10 cellular contexts compared by ENCODE assay signal in genomic region chr16:29664133-29664912, GRCh38. TPM values are rescaled to one million over a fixed set of nuclear protein-coding genes. Genes with fewer than 3 reads are reported as not detected.
DNase-seq lines count a peak whose midpoint lies in the region; ATAC-seq lines count a peak whose summit lies in the region.
"Had no signal": no experiment of that assay in that cellular context is flagged by ENCODE, and none has a peak within 500 bp of the region (broad histone marks: within the 10 kb centered on the region; RNA-seq: fewer than 3 reads in every experiment).

No MANE protein-coding gene starts in this region.

- POLR2A ChIA-PET in activated CD4-positive, alpha-beta T cell treated with anti-CD3 and anti-CD28 coated beads, Interleukin-2, amount 10 ng/mL, durations not matched to agents 7 days and 5 days (lab: Charles Lee) = no interaction called here

- peak; percentile 45 for DNase-seq in activated CD4-positive, alpha-beta T cell treated with anti-CD3 and anti-CD28 coated beads, Interleukin-2, amount 10 ng/mL, durations not matched to agents 7 days and 5 days
- DNase-seq in cardiac septum (ENCODE audit: low spot score) (peak; percentile 82), SKM-1 (lab: John Stamatoyannopoulos, UW; ENCODE audit: unreplicated experiment) (no peak), NCI-H510A treated with DMSO at 0.1 percent for 48 hours (lab: John Stamatoyannopoulos, UW) (no peak), NCI-H1930 (lab: John Stamatoyannopoulos, UW) (no peak)
- peak; percentile 67 for DNase-seq in stimulated activated CD8-positive, alpha-beta memory T cell treated with anti-CD3 and anti-CD28 coated beads, Interleukin-4, amount 100 ng/mL, for 48 hours
- DNase-seq: heart right ventricle, MM.1S had no signal

- peak overlapping the region; percentile 57 to 83 (median 74) for H3K27ac Mint-ChIP-seq in IgD-negative memory B cell
- H3K27ac Mint-ChIP-seq in activated CD4-positive, alpha-beta T cell treated with anti-CD3 and anti-CD28 coated beads, Interleukin-2, amount 10 ng/mL, durations not matched to agents 7 days and 5 days = peak overlapping the region; percentile 94

- peaks cover 2% of the 10 kb centered on the region for H3K27me3 Mint-ChIP-seq in IgD-negative memory B cell
- no peaks in the 10 kb centered on the region for H3K27me3 Mint-ChIP-seq in activated CD4-positive, alpha-beta T cell treated with anti-CD3 and anti-CD28 coated beads, Interleukin-2, amount 10 ng/mL, durations not matched to agents 7 days and 5 days

- intact Hi-C loops in cardiac septum (cut with DNase I) = no loop called here

- no peaks in the 10 kb centered on the region for H3K9me3 Mint-ChIP-seq in IgD-negative memory B cell
- no peaks in the 10 kb centered on the region for H3K9me3 Mint-ChIP-seq in activated CD4-positive, alpha-beta T cell treated with anti-CD3 and anti-CD28 coated beads, Interleukin-2, amount 10 ng/mL, durations not matched to agents 7 days and 5 days

- CTCF ChIA-PET in activated CD4-positive, alpha-beta T cell treated with anti-CD3 and anti-CD28 coated beads, Interleukin-2, amount 10 ng/mL, durations not matched to agents 7 days and 5 days (lab: Charles Lee) = interaction anchor here (0.7 to 2.6 kb wide), 4 partner anchors 9 to 184 kb away, joined by 4 to 10 read pairs (median 6); partner anchors contain the start of gene KIF22

- peak overlapping the region; percentile 49 to 93 (median 84) for H3K4me3 Mint-ChIP-seq in IgD-negative memory B cell
- H3K4me3 Mint-ChIP-seq in activated CD4-positive, alpha-beta T cell treated with anti-CD3 and anti-CD28 coated beads, Interleukin-2, amount 10 ng/mL, durations not matched to agents 7 days and 5 days = peak overlapping the region; percentile 99

- no peaks in the 10 kb centered on the region for H3K36me3 Mint-ChIP-seq in IgD-negative memory B cell
- H3K36me3 Mint-ChIP-seq in activated CD4-positive, alpha-beta T cell treated with anti-CD3 and anti-CD28 coated beads, Interleukin-2, amount 10 ng/mL, durations not matched to agents 7 days and 5 days (ENCODE audit: low read depth) = peaks cover 52% of the 10 kb centered on the region

- ATAC-seq in GM18870 (IDR thresholded peaks at IDR 0.05; ENCODE audit: unreplicated experiment) = no peak

- peaks cover 15 to 41% (median 37%) of the 10 kb centered on the region in 3 donors for H3K4me1 Mint-ChIP-seq in IgD-negative memory B cell
- peaks cover 49% of the 10 kb centered on the region for H3K4me1 Mint-ChIP-seq in activated CD4-positive, alpha-beta T cell treated with anti-CD3 and anti-CD28 coated beads, Interleukin-2, amount 10 ng/mL, durations not matched to agents 7 days and 5 days

RNA-seq across cellular contexts. Expression of gene SPN, which starts 1.3 kb away (rescaled TPM):
- polyA plus RNA-seq in IgD-negative memory B cell = 11.0 TPM
- 100 to 1,000 TPM; 351 to 357 TPM for total RNA-seq in activated CD4-positive, alpha-beta T cell treated with anti-CD3 and anti-CD28 coated beads, Interleukin-2, amount 10 ng/mL, durations not matched to agents 7 days and 5 days
- 3.1 TPM for total RNA-seq in cardiac septum

RNA-seq across cellular contexts. Expression of gene QPRT, which starts 14.7 kb away (rescaled TPM):
- not detected for polyA plus RNA-seq in IgD-negative memory B cell
- 1 to 10 TPM; 3.9 to 4.8 TPM for total RNA-seq in activated CD4-positive, alpha-beta T cell treated with anti-CD3 and anti-CD28 coated beads, Interleukin-2, amount 10 ng/mL, durations not matched to agents 7 days and 5 days
- 6.7 TPM for total RNA-seq in cardiac septum

Comparison
In these comparisons a context has a peak if more than half of its experiments do, and no peak if none do; other contexts are left out.
1. DNase-seq: peak in activated CD4-positive, alpha-beta T cell treated with anti-CD3 and anti-CD28 coated beads, Interleukin-2, amount 10 ng/mL, durations not matched to agents 7 days and 5 days (single experiment), cardiac septum (single experiment) and stimulated activated CD8-positive, alpha-beta memory T cell treated with anti-CD3 and anti-CD28 coated beads, Interleukin-4, amount 100 ng/mL, for 48 hours (single experiment); none in SKM-1 (single experiment), NCI-H510A treated with DMSO at 0.1 percent for 48 hours (single experiment) and NCI-H1930 (0 of 2).
2. RNA of gene SPN, which starts 1.3 kb away (total RNA-seq): 351 to 357 TPM in activated CD4-positive, alpha-beta T cell treated with anti-CD3 and anti-CD28 coated beads, Interleukin-2, amount 10 ng/mL, durations not matched to agents 7 days and 5 days; 3.1 TPM in cardiac septum (single experiment); every median in the first group is over 10 times any median in the second.